ENCODE assay signal across 8 cellular contexts in genomic region chr20:62815066-62815991, GRCh38. TPM values are rescaled to one million over a fixed set of nuclear protein-coding genes. Genes with fewer than 3 reads are reported as not detected.
DNase-seq lines count a peak whose midpoint lies in the region; ATAC-seq and TF ChIP-seq lines count a peak whose summit lies in the region.
"Had no signal": no experiment of that assay in that cellular context is flagged by ENCODE, and none has a peak within 500 bp of the region (broad histone marks: within the 10 kb centered on the region; RNA-seq: fewer than 3 reads in every experiment).

No MANE protein-coding gene starts in this region.

- peaks cover 7% of the 10 kb centered on the region for H3K36me3 Mint-ChIP-seq in osteocyte (ENCODE audit: unreplicated experiment)
- H3K36me3 Mint-ChIP-seq: activated naive CD4-positive, alpha-beta T cell treated with anti-CD3 and anti-CD28 coated beads, Interleukin-2, amount 50 U/mL, for 72 hours had no signal

- TF ChIP-seq CTCF in epithelial cell of esophagus (IDR thresholded peaks at IDR 0.05; ENCODE audit: insufficient read depth, low read depth, low read length, missing control alignments) = no peak
- no peak for TF ChIP-seq CTCF in osteocyte (IDR thresholded peaks at IDR 0.05)

- peaks cover 8% of the 10 kb centered on the region for H3K27me3 Mint-ChIP-seq in osteocyte (ENCODE audit: unreplicated experiment)

- H3K27ac Mint-ChIP-seq in osteocyte (ENCODE audit: unreplicated experiment) = no peak overlapping the region

- no peaks in the 10 kb centered on the region for H3K9me3 Mint-ChIP-seq in osteocyte (ENCODE audit: unreplicated experiment)
- H3K9me3 Mint-ChIP-seq: activated naive CD4-positive, alpha-beta T cell treated with anti-CD3 and anti-CD28 coated beads, Interleukin-2, amount 50 U/mL, for 72 hours had no signal

- DNase-seq in ELR (ENCODE audit: low read depth) = peak; percentile 56
- peak; percentile 25 for DNase-seq in OCI-M1 (lab: John Stamatoyannopoulos, UW)
- peak; percentile 62 for DNase-seq in epithelial cell of esophagus (ENCODE audit: low read depth)
- DNase-seq in osteocyte (ENCODE audit: extremely low spot score, unreplicated experiment) = no peak
- DNase-seq in DMS53 (lab: John Stamatoyannopoulos, UW) = no peak
- no peak for DNase-seq in NCI-H2107 treated with DMSO at 0.1 percent for 48 hours (lab: John Stamatoyannopoulos, UW; ENCODE audit: unreplicated experiment)

- no peak for ATAC-seq in GM18870 (IDR thresholded peaks at IDR 0.05; ENCODE audit: unreplicated experiment)

- H3K4me3 Mint-ChIP-seq in osteocyte (ENCODE audit: unreplicated experiment) = peak overlapping the region; percentile 22

- H3K4me1 Mint-ChIP-seq in osteocyte (ENCODE audit: unreplicated experiment) = peaks cover 39% of the 10 kb centered on the region

- H3K4me3 ChIP-seq in epithelial cell of esophagus (ENCODE audit: low read length) = no peak overlapping the region

RNA-seq across cellular contexts. Expression of gene COL9A3, which starts 1.5 kb away (rescaled TPM):
- 1.7 and 1.8 TPM in 2 replicates for total RNA-seq in osteocyte
- total RNA-seq: activated naive CD4-positive, alpha-beta T cell treated with anti-CD3 and anti-CD28 coated beads, Interleukin-2, amount 50 U/mL, for 72 hours had no signal

RNA-seq across cellular contexts. Expression of gene OGFR, which starts 10.7 kb away (rescaled TPM):
- total RNA-seq in osteocyte = 47.2 and 48.9 TPM in 2 replicates

RNA-seq across cellular contexts. Expression of gene MRGBP, which starts 19.1 kb away (rescaled TPM):
- total RNA-seq in osteocyte = 11.2 and 11.4 TPM in 2 replicates

RNA-seq across cellular contexts. Expression of gene TCFL5, which starts 46.3 kb away (rescaled TPM):
- total RNA-seq in osteocyte = 12.2 and 12.8 TPM in 2 replicates

Comparison
In these comparisons a context has a peak if more than half of its experiments do, and no peak if none do; other contexts are left out.
1. DNase-seq: peak in ELR (single experiment), OCI-M1 (single experiment) and epithelial cell of esophagus (single experiment); none in osteocyte (single experiment), DMS53 (single experiment) and NCI-H2107 treated with DMSO at 0.1 percent for 48 hours (single experiment).